15 cellular contexts compared by ENCODE assay signal in genomic region chr5:179258922-179259730, GRCh38.
DNase-seq lines count a peak whose midpoint lies in the region; ATAC-seq and TF ChIP-seq lines count a peak whose summit lies in the region.
"Had no signal": no experiment of that assay in that cellular context is flagged by ENCODE, and none has a peak within 500 bp of the region (broad histone marks: within the 10 kb centered on the region; RNA-seq: fewer than 3 reads in every experiment).

No MANE protein-coding gene starts in this region.

- H3K36me3 Mint-ChIP-seq in natural killer cell: no peaks in the 10 kb centered on the region
- no peaks in the 10 kb centered on the region for H3K36me3 Mint-ChIP-seq in natural killer cell treated with Interleukin-12 subunit alpha and Interleukin-12 subunit beta and Interleukin-15 and Interleukin-18, amount 100 ng/mL, for 72 hours
- no peaks in the 10 kb centered on the region for H3K36me3 Mint-ChIP-seq in activated CD8-positive, alpha-beta T cell treated with anti-CD3 and anti-CD28 coated beads for 36 hours (ENCODE audit: low read depth)

- H3K23ac ChIP-seq in mesenchymal stem cell (ENCODE audit: low read length in 2 of 2): peak overlapping the region in 1 of 2 experiments; percentile 56

- 87% methylated on average over 26 of the region's 26 CpGs for WGBS in mesenchymal stem cell
- WGBS in aorta, 2 donors: 84 to 90% methylated on average over 26 of the region's 26 CpGs

- peak overlapping the region; percentile 27 for H3K9ac ChIP-seq in mesenchymal stem cell (ENCODE audit: low read length)
- H3K9ac ChIP-seq: BLaER1 treated with 17β-estradiol and CSF1 and Interleukin-3, amounts not matched to agents 10 nM and 100 nM had no signal

- H3K18ac ChIP-seq in mesenchymal stem cell (ENCODE audit: low read depth in 1 of 2, low read length in 2 of 2): peak overlapping the region; percentile 64 to 66

- no peak overlapping the region for H2AK5ac ChIP-seq in mesenchymal stem cell (ENCODE audit: low read length, severe bottlenecking)

- H2BK15ac ChIP-seq in mesenchymal stem cell (ENCODE audit: low read depth, poor library complexity, severe bottlenecking): peak overlapping the region; percentile 35

- peak overlapping the region in 1 of 2 experiments; percentile 83 for H2BK12ac ChIP-seq in mesenchymal stem cell (ENCODE audit: low read length in 2 of 2)

- H3K4me3 ChIP-seq in choroid plexus epithelial cell (ENCODE audit: low read depth, low read length) (no peak overlapping the region), mesenchymal stem cell (ENCODE audit: insufficient read depth in 1 of 2, low read depth in 1 of 2, low read length in 2 of 2) (no peak overlapping the region), aorta (ENCODE audit: low read length in 2 of 2) (no peak overlapping the region)
- H3K4me3 ChIP-seq: BLaER1 treated with 17β-estradiol and CSF1 and Interleukin-3, amounts not matched to agents 10 nM and 100 nM; SJSA1 had no signal

- H3K27ac ChIP-seq in mesenchymal stem cell (ENCODE audit: low read length, poor library complexity, severe bottlenecking): no peak overlapping the region
- no peak overlapping the region for H3K27ac ChIP-seq in aorta (ENCODE audit: low read depth in 1 of 2, low read length in 2 of 2)
- H3K27ac ChIP-seq: BLaER1 treated with 17β-estradiol and CSF1 and Interleukin-3, amounts not matched to agents 10 nM and 100 nM; neutrophil; SJSA1 had no signal

- DNase-seq in natural killer cell (peak; percentile 6), choroid plexus epithelial cell (ENCODE audit: low read depth) (peak; percentile 85), mesenchymal stem cell (peak; percentile 92), aorta (peak; percentile 67 to 69), NCI-H345 treated with DMSO at 0.1 percent for 48 hours (lab: John Stamatoyannopoulos, UW; ENCODE audit: unreplicated experiment) (no peak)
- DNase-seq in natural killer cell treated with Interleukin-12 subunit alpha and Interleukin-12 subunit beta and Interleukin-15 and Interleukin-18, amount 100 ng/mL, for 72 hours (ENCODE audit: low spot score): no peak
- DNase-seq in activated CD8-positive, alpha-beta T cell treated with anti-CD3 and anti-CD28 coated beads for 36 hours: no peak
- DNase-seq: activated CD4-positive, alpha-beta T cell treated with anti-CD3 and anti-CD28 coated beads, Interleukin-2, amount 50 U/mL, for 1 hour; NCI-H1048; NCI-H524 treated with DMSO at 0.1 percent for 48 hours; stimulated activated CD4-positive, alpha-beta T cell treated with anti-CD3 and anti-CD28 coated beads, Interleukin-4, amount 100 ng/mL, for 24 hours had no signal

- H3K27ac Mint-ChIP-seq in natural killer cell: no peak overlapping the region
- no peak overlapping the region for H3K27ac Mint-ChIP-seq in natural killer cell treated with Interleukin-12 subunit alpha and Interleukin-12 subunit beta and Interleukin-15 and Interleukin-18, amount 100 ng/mL, for 72 hours
- H3K27ac Mint-ChIP-seq in activated CD8-positive, alpha-beta T cell treated with anti-CD3 and anti-CD28 coated beads for 36 hours: no peak overlapping the region

- no peak overlapping the region for H3K4me3 Mint-ChIP-seq in natural killer cell
- no peak overlapping the region for H3K4me3 Mint-ChIP-seq in natural killer cell treated with Interleukin-12 subunit alpha and Interleukin-12 subunit beta and Interleukin-15 and Interleukin-18, amount 100 ng/mL, for 72 hours
- H3K4me3 Mint-ChIP-seq in activated CD8-positive, alpha-beta T cell treated with anti-CD3 and anti-CD28 coated beads for 36 hours: no peak overlapping the region

- H3K4me1 Mint-ChIP-seq in natural killer cell: no peaks in the 10 kb centered on the region
- H3K4me1 Mint-ChIP-seq in natural killer cell treated with Interleukin-12 subunit alpha and Interleukin-12 subunit beta and Interleukin-15 and Interleukin-18, amount 100 ng/mL, for 72 hours (ENCODE audit: low read depth in 2 of 2): no peaks in the 10 kb centered on the region
- no peaks in the 10 kb centered on the region for H3K4me1 Mint-ChIP-seq in activated CD8-positive, alpha-beta T cell treated with anti-CD3 and anti-CD28 coated beads for 36 hours (ENCODE audit: low read depth)

- H3K4ac ChIP-seq in mesenchymal stem cell (ENCODE audit: low read depth in 1 of 2, low read length in 2 of 2): peak overlapping the region; percentile 54 to 67

- TF ChIP-seq CTCF in natural killer cell (IDR thresholded peaks at IDR 0.05) (no peak), choroid plexus epithelial cell (conservative IDR thresholded peaks at IDR 0.05; ENCODE audit: low read depth, low read length) (no peak)
- no peak for TF ChIP-seq CTCF in activated CD8-positive, alpha-beta T cell treated with anti-CD3 and anti-CD28 coated beads for 36 hours (IDR thresholded peaks at IDR 0.05)

- no peak overlapping the region for H2BK5ac ChIP-seq in mesenchymal stem cell (ENCODE audit: low read depth, low read length, poor library complexity, severe bottlenecking)

- intact Hi-C loops in natural killer cell (cut with micrococcal nuclease) (no loop called here), aorta (cut with DNase I) (no loop called here)
- intact Hi-C loops in activated CD8-positive, alpha-beta T cell treated with anti-CD3 and anti-CD28 coated beads for 36 hours (cut with micrococcal nuclease): no loop called here

- peak overlapping the region; percentile 42 for H2BK120ac ChIP-seq in mesenchymal stem cell (ENCODE audit: low read depth, low read length)

- H2AFZ ChIP-seq in mesenchymal stem cell (ENCODE audit: low read depth, low read length): no peak overlapping the region

- no peaks in the 10 kb centered on the region for H3K9me3 Mint-ChIP-seq in natural killer cell
- no peaks in the 10 kb centered on the region for H3K9me3 Mint-ChIP-seq in natural killer cell treated with Interleukin-12 subunit alpha and Interleukin-12 subunit beta and Interleukin-15 and Interleukin-18, amount 100 ng/mL, for 72 hours
- H3K9me3 Mint-ChIP-seq in activated CD8-positive, alpha-beta T cell treated with anti-CD3 and anti-CD28 coated beads for 36 hours: no peaks in the 10 kb centered on the region

- H3K4me2 ChIP-seq in mesenchymal stem cell (ENCODE audit: low read length, poor library complexity, severe bottlenecking): no peak overlapping the region
- H3K4me2 ChIP-seq: BLaER1 treated with 17β-estradiol and CSF1 and Interleukin-3, amounts not matched to agents 10 nM and 100 nM had no signal

- POLR2A ChIA-PET in activated CD8-positive, alpha-beta T cell treated with anti-CD3 and anti-CD28 coated beads for 36 hours (lab: Charles Lee): no interaction called here

- CTCF ChIA-PET in activated CD8-positive, alpha-beta T cell treated with anti-CD3 and anti-CD28 coated beads for 36 hours (lab: Charles Lee): no interaction called here

- no peaks in the 10 kb centered on the region for H3K9me3 ChIP-seq in mesenchymal stem cell (ENCODE audit: control insufficient read depth, low read length)
- H3K9me3 ChIP-seq in aorta (ENCODE audit: control insufficient read depth, low read length): no peaks in the 10 kb centered on the region
- H3K9me3 ChIP-seq: BLaER1 treated with 17β-estradiol and CSF1 and Interleukin-3, amounts not matched to agents 10 nM and 100 nM; neutrophil had no signal

- ATAC-seq in natural killer cell (no peak), aorta (ENCODE audit: low FRiP score) (no peak), GM18511 (IDR thresholded peaks at IDR 0.05; ENCODE audit: unreplicated experiment) (no peak)
- no peak for ATAC-seq in natural killer cell treated with Interleukin-12 subunit alpha and Interleukin-12 subunit beta and Interleukin-15 and Interleukin-18, amount 100 ng/mL, for 72 hours
- no peak for ATAC-seq in activated CD8-positive, alpha-beta T cell treated with anti-CD3 and anti-CD28 coated beads for 36 hours

- peaks cover 0 to 25% of the 10 kb centered on the region in 2 experiments for H3K36me3 ChIP-seq in mesenchymal stem cell (ENCODE audit: control insufficient read depth in 1 of 2, insufficient read depth in 2 of 2, low read depth in 1 of 2, low read length in 2 of 2)
- no peaks in the 10 kb centered on the region for H3K36me3 ChIP-seq in aorta (ENCODE audit: control insufficient read depth in 1 of 2, insufficient read depth in 2 of 2, low read length in 1 of 2)
- H3K36me3 ChIP-seq: BLaER1 treated with 17β-estradiol and CSF1 and Interleukin-3, amounts not matched to agents 10 nM and 100 nM; neutrophil; SJSA1 had no signal

- no peaks in the 10 kb centered on the region for H3K27me3 ChIP-seq in mesenchymal stem cell (ENCODE audit: control insufficient read depth in 1 of 2, insufficient read depth in 1 of 2, low read length in 2 of 2)
- no peaks in the 10 kb centered on the region for H3K27me3 ChIP-seq in aorta (ENCODE audit: control insufficient read depth in 1 of 2, insufficient read depth in 2 of 2, low read length in 1 of 2)
- H3K27me3 ChIP-seq: BLaER1 treated with 17β-estradiol and CSF1 and Interleukin-3, amounts not matched to agents 10 nM and 100 nM; neutrophil; SJSA1 had no signal

- H3K4me1 ChIP-seq in mesenchymal stem cell (ENCODE audit: control insufficient read depth, insufficient read depth, low read depth, low read length) (peaks cover 21% of the 10 kb centered on the region), aorta (ENCODE audit: control insufficient read depth in 1 of 2, insufficient read depth in 2 of 2, low read length in 2 of 2) (no peaks in the 10 kb centered on the region)
- H3K4me1 ChIP-seq: BLaER1 treated with 17β-estradiol and CSF1 and Interleukin-3, amounts not matched to agents 10 nM and 100 nM; SJSA1 had no signal

- H4K91ac ChIP-seq in mesenchymal stem cell (ENCODE audit: low read length): peak overlapping the region; percentile 87

- H4K8ac ChIP-seq in mesenchymal stem cell (ENCODE audit: low read length): peak overlapping the region; percentile 62

- H3K14ac ChIP-seq in mesenchymal stem cell (ENCODE audit: low read length in 2 of 2): peak overlapping the region in 1 of 2 experiments; percentile 1

- no peaks in the 10 kb centered on the region for H3K27me3 Mint-ChIP-seq in natural killer cell (ENCODE audit: low read depth in 2 of 2)
- H3K27me3 Mint-ChIP-seq in natural killer cell treated with Interleukin-12 subunit alpha and Interleukin-12 subunit beta and Interleukin-15 and Interleukin-18, amount 100 ng/mL, for 72 hours: peaks cover 0 to 11% of the 10 kb centered on the region in 2 donors
- H3K27me3 Mint-ChIP-seq in activated CD8-positive, alpha-beta T cell treated with anti-CD3 and anti-CD28 coated beads for 36 hours: peaks cover 6% of the 10 kb centered on the region

- no peaks in the 10 kb centered on the region for H3K79me1 ChIP-seq in mesenchymal stem cell (replicated peaks; ENCODE audit: low read length, poor library complexity, severe bottlenecking)

Comparison
In these comparisons a context has a peak if more than half of its experiments do, and no peak if none do; other contexts are left out.
1. DNase-seq: peak in natural killer cell (single experiment), choroid plexus epithelial cell (single experiment), mesenchymal stem cell (single experiment) and aorta (2 of 2); none in natural killer cell treated with Interleukin-12 subunit alpha and Interleukin-12 subunit beta and Interleukin-15 and Interleukin-18, amount 100 ng/mL, for 72 hours (single experiment), NCI-H345 treated with DMSO at 0.1 percent for 48 hours (single experiment) and activated CD8-positive, alpha-beta T cell treated with anti-CD3 and anti-CD28 coated beads for 36 hours (single experiment).